ENCODE assay signal across 1 cellular context in the genomic region with DNA sequence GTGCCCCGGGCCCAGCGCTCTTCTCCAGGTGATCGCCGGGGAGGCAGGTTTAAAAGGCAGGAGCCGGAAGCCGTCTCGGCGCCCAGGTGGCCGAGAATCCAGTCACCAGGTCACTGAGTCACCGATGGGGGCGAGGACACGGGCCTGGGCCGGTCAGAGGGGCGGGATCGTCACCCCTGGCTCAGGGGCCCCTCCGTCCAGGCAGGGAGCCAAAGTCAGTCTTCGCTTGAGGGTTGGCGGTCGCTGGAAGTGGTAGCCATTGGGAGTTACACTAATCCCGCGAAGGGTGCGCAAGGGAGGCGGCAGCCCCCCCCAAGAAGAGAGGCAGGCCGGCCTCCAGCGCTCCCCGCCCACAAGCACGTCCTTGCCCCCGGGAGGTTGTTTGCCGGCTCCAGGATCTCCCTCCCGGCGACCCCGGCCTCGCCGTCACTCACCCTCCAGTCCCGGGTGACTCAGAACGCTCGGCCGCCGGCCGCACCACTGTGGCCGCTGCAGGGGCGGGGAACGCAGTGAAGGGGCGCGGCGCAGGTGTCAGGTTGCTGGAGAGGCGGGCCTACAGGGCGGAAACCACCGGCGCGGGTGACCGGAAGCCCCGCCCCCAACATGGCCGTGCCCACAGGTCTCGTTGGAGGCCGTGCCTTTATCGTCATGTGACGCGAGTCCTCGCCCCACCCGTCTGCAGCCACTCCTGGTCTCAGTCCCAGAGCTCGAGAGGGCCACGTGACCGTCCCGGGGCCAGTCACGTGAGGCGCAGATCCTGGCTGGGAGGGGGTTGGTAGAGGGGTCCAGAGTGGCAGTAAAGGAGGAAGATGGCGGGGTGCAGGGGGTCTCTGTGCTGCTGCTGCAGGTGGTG.
A peak's percentile ranks its signal among the peaks of the same experiment; 100 is the strongest.
TF ChIP-seq lines count a peak whose summit lies in the region.

A gene with protein sequence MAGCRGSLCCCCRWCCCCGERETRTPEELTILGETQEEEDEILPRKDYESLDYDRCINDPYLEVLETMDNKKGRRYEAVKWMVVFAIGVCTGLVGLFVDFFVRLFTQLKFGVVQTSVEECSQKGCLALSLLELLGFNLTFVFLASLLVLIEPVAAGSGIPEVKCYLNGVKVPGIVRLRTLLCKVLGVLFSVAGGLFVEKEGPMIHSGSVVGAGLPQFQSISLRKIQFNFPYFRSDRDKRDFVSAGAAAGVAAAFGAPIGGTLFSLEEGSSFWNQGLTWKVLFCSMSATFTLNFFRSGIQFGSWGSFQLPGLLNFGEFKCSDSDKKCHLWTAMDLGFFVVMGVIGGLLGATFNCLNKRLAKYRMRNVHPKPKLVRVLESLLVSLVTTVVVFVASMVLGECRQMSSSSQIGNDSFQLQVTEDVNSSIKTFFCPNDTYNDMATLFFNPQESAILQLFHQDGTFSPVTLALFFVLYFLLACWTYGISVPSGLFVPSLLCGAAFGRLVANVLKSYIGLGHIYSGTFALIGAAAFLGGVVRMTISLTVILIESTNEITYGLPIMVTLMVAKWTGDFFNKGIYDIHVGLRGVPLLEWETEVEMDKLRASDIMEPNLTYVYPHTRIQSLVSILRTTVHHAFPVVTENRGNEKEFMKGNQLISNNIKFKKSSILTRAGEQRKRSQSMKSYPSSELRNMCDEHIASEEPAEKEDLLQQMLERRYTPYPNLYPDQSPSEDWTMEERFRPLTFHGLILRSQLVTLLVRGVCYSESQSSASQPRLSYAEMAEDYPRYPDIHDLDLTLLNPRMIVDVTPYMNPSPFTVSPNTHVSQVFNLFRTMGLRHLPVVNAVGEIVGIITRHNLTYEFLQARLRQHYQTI (plus strand): TSS at position 738 of the 853 bp plus-strand sequence. CDS start 72 bp downstream, at position 810.
A gene (minus strand): TSS at position 511 of the 853 bp plus-strand sequence. CDS start 2,848 bp downstream, outside the sequence.

TF ChIP-seq in endothelial cell of umbilical vein, 7 proteins besides CTCF, POLR2A, EP300 and RAD21:
- TF ChIP-seq POLR2AphosphoS5 (IDR thresholded peaks at IDR 0.05; ENCODE audit: insufficient read depth, low read depth, low read length) = peak; percentile 74
- no peak for TF ChIP-seq GATA2 (IDR thresholded peaks at IDR 0.05; ENCODE audit: insufficient read depth, insufficient read length, low read depth, low read length)
- TF ChIP-seq FOS (IDR thresholded peaks at IDR 0.05; ENCODE audit: borderline replicate concordance, insufficient read depth, low read length) = peak; percentile 69
- TF ChIP-seq, protein P1, sequence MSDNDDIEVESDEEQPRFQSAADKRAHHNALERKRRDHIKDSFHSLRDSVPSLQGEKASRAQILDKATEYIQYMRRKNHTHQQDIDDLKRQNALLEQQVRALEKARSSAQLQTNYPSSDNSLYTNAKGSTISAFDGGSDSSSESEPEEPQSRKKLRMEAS (IDR thresholded peaks at IDR 0.05; ENCODE audit: insufficient read depth, insufficient read length) = peak; percentile 100
- peak; percentile 17 for TF ChIP-seq JUN (IDR thresholded peaks at IDR 0.05; ENCODE audit: borderline replicate concordance, insufficient read depth, insufficient read length, low read depth)
- TF ChIP-seq EZH2 (IDR thresholded peaks at IDR 0.05; ENCODE audit: borderline replicate concordance, low read depth, low read length, severe bottlenecking) = no peak
- TF ChIP-seq MYC (IDR thresholded peaks at IDR 0.05; ENCODE audit: low read depth, low read length) = peak; percentile 50
